Comparison of ENCODE assay signal across 1 cellular context in the genomic region with DNA sequence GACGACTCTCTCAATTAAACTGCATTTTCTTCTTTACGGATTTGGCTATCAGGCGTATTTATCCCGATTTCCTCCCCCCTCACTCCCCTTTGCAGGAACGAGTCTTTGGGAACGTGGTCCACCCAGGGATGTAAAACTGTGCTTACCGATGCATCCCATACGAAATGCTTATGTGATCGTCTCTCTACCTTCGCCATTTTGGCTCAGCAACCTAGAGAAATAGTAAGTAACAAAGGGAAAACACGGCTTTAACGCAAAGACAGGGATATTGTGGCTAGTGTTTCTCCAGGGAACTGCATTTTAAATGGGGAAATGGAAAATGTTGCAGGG.
A peak's percentile ranks its signal among the peaks of the same experiment; 100 is the strongest.
TF ChIP-seq lines count a peak whose summit lies in the region.

No MANE protein-coding gene starts in this region.

TF ChIP-seq in HepG2, 621 proteins besides CTCF, POLR2A, EP300 and RAD21 (continued from another document):
- TF ChIP-seq TIGD3 (CRISPR knock-in tag; IDR thresholded peaks at IDR 0.05; ENCODE audit: borderline replicate concordance) (no peak), ZNF512B (CRISPR knock-in tag; IDR thresholded peaks at IDR 0.05; ENCODE audit: borderline replicate concordance) (0 out of 2 replicates have a peak, but pooled peaks have one; percentile 1), JUND (CRISPR knock-in tag; IDR thresholded peaks at IDR 0.05) (0 out of 2 replicates have a peak, but pooled peaks have one; percentile 4), KLF6 (CRISPR knock-in tag; IDR thresholded peaks at IDR 0.05) (no peak), THAP8 (CRISPR knock-in tag; IDR thresholded peaks at IDR 0.05; ENCODE audit: borderline replicate concordance) (no peak), ZNF629 (CRISPR knock-in tag; conservative IDR thresholded peaks at IDR 0.05) (no peak), TP53 (CRISPR knock-in tag; conservative IDR thresholded peaks at IDR 0.05) (no peak), ZNF878 (CRISPR knock-in tag; IDR thresholded peaks at IDR 0.05) (peak; percentile 9; the same call in 1 of the 2 replicates), ZNF709 (CRISPR knock-in tag; IDR thresholded peaks at IDR 0.05) (0 out of 2 replicates have a peak, but pooled peaks have one; percentile 2), WIZ (CRISPR knock-in tag; IDR thresholded peaks at IDR 0.05) (0 out of 2 replicates have a peak, but pooled peaks have one; percentile 7), PITX1 (CRISPR knock-in tag; IDR thresholded peaks at IDR 0.05) (0 out of 2 replicates have a peak, but pooled peaks have one; percentile 1), HINFP (CRISPR knock-in tag; IDR thresholded peaks at IDR 0.05; ENCODE audit: low read depth) (peak; percentile 7; the same call in 1 of the 2 replicates), SKI (IDR thresholded peaks at IDR 0.05; ENCODE audit: partially characterized antibody) (no peak), ZHX1 (CRISPR knock-in tag; IDR thresholded peaks at IDR 0.05; ENCODE audit: low read depth) (no peak), PRDM15 (CRISPR knock-in tag; IDR thresholded peaks at IDR 0.05) (no peak), ZNF619 (CRISPR knock-in tag; IDR thresholded peaks at IDR 0.05) (no peak), ISL2 (CRISPR knock-in tag; IDR thresholded peaks at IDR 0.05) (no peak), PAX8 (CRISPR knock-in tag; IDR thresholded peaks at IDR 0.05; ENCODE audit: borderline replicate concordance) (0 out of 2 replicates have a peak, but pooled peaks have one; percentile 2), HNRNPLL (IDR thresholded peaks at IDR 0.05; ENCODE audit: low read depth, low read length, poor library complexity, severe bottlenecking) (no peak), ZSCAN31 (CRISPR knock-in tag; IDR thresholded peaks at IDR 0.05; ENCODE audit: low read depth) (no peak), EHMT2 (IDR thresholded peaks at IDR 0.05; ENCODE audit: borderline replicate concordance, low read depth, low read length) (peak; percentile 52), ZNF788 (CRISPR knock-in tag; IDR thresholded peaks at IDR 0.05; ENCODE audit: borderline replicate concordance) (no peak)
- TF ChIP-seq, protein P1, sequence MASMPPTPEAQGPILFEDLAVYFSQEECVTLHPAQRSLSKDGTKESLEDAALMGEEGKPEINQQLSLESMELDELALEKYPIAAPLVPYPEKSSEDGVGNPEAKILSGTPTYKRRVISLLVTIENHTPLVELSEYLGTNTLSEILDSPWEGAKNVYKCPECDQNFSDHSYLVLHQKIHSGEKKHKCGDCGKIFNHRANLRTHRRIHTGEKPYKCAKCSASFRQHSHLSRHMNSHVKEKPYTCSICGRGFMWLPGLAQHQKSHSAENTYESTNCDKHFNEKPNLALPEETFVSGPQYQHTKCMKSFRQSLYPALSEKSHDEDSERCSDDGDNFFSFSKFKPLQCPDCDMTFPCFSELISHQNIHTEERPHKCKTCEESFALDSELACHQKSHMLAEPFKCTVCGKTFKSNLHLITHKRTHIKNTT (CRISPR knock-in tag; IDR thresholded peaks at IDR 0.05): no peak
- TF ChIP-seq, protein P2, sequence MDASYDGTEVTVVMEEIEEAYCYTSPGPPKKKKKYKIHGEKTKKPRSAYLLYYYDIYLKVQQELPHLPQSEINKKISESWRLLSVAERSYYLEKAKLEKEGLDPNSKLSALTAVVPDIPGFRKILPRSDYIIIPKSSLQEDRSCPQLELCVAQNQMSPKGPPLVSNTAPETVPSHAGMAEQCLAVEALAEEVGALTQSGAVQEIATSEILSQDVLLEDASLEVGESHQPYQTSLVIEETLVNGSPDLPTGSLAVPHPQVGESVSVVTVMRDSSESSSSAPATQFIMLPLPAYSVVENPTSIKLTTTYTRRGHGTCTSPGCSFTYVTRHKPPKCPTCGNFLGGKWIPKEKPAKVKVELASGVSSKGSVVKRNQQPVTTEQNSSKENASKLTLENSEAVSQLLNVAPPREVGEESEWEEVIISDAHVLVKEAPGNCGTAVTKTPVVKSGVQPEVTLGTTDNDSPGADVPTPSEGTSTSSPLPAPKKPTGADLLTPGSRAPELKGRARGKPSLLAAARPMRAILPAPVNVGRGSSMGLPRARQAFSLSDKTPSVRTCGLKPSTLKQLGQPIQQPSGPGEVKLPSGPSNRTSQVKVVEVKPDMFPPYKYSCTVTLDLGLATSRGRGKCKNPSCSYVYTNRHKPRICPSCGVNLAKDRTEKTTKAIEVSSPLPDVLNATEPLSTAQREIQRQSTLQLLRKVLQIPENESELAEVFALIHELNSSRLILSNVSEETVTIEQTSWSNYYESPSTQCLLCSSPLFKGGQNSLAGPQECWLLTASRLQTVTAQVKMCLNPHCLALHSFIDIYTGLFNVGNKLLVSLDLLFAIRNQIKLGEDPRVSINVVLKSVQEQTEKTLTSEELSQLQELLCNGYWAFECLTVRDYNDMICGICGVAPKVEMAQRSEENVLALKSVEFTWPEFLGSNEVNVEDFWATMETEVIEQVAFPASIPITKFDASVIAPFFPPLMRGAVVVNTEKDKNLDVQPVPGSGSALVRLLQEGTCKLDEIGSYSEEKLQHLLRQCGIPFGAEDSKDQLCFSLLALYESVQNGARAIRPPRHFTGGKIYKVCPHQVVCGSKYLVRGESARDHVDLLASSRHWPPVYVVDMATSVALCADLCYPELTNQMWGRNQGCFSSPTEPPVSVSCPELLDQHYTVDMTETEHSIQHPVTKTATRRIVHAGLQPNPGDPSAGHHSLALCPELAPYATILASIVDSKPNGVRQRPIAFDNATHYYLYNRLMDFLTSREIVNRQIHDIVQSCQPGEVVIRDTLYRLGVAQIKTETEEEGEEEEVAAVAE (CRISPR knock-in tag; IDR thresholded peaks at IDR 0.05; ENCODE audit: borderline replicate concordance): no peak
- TF ChIP-seq, protein P3, sequence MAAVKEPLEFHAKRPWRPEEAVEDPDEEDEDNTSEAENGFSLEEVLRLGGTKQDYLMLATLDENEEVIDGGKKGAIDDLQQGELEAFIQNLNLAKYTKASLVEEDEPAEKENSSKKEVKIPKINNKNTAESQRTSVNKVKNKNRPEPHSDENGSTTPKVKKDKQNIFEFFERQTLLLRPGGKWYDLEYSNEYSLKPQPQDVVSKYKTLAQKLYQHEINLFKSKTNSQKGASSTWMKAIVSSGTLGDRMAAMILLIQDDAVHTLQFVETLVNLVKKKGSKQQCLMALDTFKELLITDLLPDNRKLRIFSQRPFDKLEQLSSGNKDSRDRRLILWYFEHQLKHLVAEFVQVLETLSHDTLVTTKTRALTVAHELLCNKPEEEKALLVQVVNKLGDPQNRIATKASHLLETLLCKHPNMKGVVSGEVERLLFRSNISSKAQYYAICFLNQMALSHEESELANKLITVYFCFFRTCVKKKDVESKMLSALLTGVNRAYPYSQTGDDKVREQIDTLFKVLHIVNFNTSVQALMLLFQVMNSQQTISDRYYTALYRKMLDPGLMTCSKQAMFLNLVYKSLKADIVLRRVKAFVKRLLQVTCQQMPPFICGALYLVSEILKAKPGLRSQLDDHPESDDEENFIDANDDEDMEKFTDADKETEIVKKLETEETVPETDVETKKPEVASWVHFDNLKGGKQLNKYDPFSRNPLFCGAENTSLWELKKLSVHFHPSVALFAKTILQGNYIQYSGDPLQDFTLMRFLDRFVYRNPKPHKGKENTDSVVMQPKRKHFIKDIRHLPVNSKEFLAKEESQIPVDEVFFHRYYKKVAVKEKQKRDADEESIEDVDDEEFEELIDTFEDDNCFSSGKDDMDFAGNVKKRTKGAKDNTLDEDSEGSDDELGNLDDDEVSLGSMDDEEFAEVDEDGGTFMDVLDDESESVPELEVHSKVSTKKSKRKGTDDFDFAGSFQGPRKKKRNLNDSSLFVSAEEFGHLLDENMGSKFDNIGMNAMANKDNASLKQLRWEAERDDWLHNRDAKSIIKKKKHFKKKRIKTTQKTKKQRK (IDR thresholded peaks at IDR 0.05; ENCODE audit: low read length): no peak
